In genomic region chr9:76664120-76664519, GRCh38 we compare ENCODE assay signal across 1 cellular context.
TF ChIP-seq lines count a peak whose summit lies in the region.

No MANE protein-coding gene starts in this region.

TF ChIP-seq in K562, 482 proteins besides CTCF, POLR2A, EP300 and RAD21 (continued from another document):
- TF ChIP-seq E2F8 (IDR thresholded peaks at IDR 0.05; ENCODE audit: low read depth, partially characterized antibody) (no peak), SLC30A9 (CRISPR knock-in tag; IDR thresholded peaks at IDR 0.05) (no peak), FUS (optimal IDR thresholded peaks at IDR 0.05; ENCODE audit: low read depth, low read length) (no peak), SNRNP70 (optimal IDR thresholded peaks at IDR 0.05; ENCODE audit: low read depth, low read length) (no peak), ZNF133 (CRISPR knock-in tag; IDR thresholded peaks at IDR 0.05) (no peak), E4F1 (CRISPR knock-in tag; IDR thresholded peaks at IDR 0.05; ENCODE audit: borderline replicate concordance) (no peak), HIVEP1 (CRISPR knock-in tag; IDR thresholded peaks at IDR 0.05) (no peak), HDAC6 (IDR thresholded peaks at IDR 0.05; ENCODE audit: low read depth, low read length) (no peak), ZNF512 (tag; IDR thresholded peaks at IDR 0.05) (no peak), ESRRB (CRISPR knock-in tag; IDR thresholded peaks at IDR 0.05; ENCODE audit: borderline replicate concordance) (no peak), MCM7 (IDR thresholded peaks at IDR 0.05) (no peak)
- TF ChIP-seq, protein P1, sequence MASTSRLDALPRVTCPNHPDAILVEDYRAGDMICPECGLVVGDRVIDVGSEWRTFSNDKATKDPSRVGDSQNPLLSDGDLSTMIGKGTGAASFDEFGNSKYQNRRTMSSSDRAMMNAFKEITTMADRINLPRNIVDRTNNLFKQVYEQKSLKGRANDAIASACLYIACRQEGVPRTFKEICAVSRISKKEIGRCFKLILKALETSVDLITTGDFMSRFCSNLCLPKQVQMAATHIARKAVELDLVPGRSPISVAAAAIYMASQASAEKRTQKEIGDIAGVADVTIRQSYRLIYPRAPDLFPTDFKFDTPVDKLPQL (IDR thresholded peaks at IDR 0.05; ENCODE audit: extremely low read depth, insufficient read length): no peak
- TF ChIP-seq, protein P2, sequence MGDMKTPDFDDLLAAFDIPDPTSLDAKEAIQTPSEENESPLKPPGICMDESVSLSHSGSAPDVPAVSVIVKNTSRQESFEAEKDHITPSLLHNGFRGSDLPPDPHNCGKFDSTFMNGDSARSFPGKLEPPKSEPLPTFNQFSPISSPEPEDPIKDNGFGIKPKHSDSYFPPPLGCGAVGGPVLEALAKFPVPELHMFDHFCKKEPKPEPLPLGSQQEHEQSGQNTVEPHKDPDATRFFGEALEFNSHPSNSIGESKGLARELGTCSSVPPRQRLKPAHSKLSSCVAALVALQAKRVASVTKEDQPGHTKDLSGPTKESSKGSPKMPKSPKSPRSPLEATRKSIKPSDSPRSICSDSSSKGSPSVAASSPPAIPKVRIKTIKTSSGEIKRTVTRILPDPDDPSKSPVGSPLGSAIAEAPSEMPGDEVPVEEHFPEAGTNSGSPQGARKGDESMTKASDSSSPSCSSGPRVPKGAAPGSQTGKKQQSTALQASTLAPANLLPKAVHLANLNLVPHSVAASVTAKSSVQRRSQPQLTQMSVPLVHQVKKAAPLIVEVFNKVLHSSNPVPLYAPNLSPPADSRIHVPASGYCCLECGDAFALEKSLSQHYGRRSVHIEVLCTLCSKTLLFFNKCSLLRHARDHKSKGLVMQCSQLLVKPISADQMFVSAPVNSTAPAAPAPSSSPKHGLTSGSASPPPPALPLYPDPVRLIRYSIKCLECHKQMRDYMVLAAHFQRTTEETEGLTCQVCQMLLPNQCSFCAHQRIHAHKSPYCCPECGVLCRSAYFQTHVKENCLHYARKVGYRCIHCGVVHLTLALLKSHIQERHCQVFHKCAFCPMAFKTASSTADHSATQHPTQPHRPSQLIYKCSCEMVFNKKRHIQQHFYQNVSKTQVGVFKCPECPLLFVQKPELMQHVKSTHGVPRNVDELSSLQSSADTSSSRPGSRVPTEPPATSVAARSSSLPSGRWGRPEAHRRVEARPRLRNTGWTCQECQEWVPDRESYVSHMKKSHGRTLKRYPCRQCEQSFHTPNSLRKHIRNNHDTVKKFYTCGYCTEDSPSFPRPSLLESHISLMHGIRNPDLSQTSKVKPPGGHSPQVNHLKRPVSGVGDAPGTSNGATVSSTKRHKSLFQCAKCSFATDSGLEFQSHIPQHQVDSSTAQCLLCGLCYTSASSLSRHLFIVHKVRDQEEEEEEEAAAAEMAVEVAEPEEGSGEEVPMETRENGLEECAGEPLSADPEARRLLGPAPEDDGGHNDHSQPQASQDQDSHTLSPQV (IDR thresholded peaks at IDR 0.05): no peak
